In genomic region chr10:23368816-23369640, GRCh38 we compare ENCODE assay signal across 9 cellular contexts. TPM values are rescaled to one million over a fixed set of nuclear protein-coding genes. Genes with fewer than 3 reads are reported as not detected.
DNase-seq lines count a peak whose midpoint lies in the region; ATAC-seq and TF ChIP-seq lines count a peak whose summit lies in the region.
"Had no signal": no experiment of that assay in that cellular context is flagged by ENCODE, and none has a peak within 500 bp of the region (broad histone marks: within the 10 kb centered on the region; RNA-seq: fewer than 3 reads in every experiment).

No MANE protein-coding gene starts in this region.

- ATAC-seq in GM19438 (IDR thresholded peaks at IDR 0.05; ENCODE audit: low read depth, unreplicated experiment) (peak; percentile 68), HG03159 (IDR thresholded peaks at IDR 0.05; ENCODE audit: unreplicated experiment) (peak; percentile 69)

- H3K4me1 Mint-ChIP-seq in activated T-helper 2 cell treated with anti-CD3 and anti-CD28 coated beads, Interferon-gamma antibody, Interleukin-2, Interleukin-4, amounts not matched to agents 10 μg/mL and 5 μg/mL and 100 μg/mL, durations not matched to agents 14 hours and 24 hours and 36 hours (ENCODE audit: low read depth): peaks cover 55% of the 10 kb centered on the region
- peaks cover 17% of the 10 kb centered on the region for H3K4me1 Mint-ChIP-seq in type B pancreatic cell (ENCODE audit: unreplicated experiment)

- peak; percentile 62 for DNase-seq in GM06990 (ENCODE audit: extremely low read depth, insufficient read length)
- DNase-seq in activated T-helper 2 cell treated with anti-CD3 and anti-CD28 coated beads, Interferon-gamma antibody, Interleukin-2, Interleukin-4, amounts not matched to agents 10 μg/mL and 5 μg/mL and 100 μg/mL, durations not matched to agents 14 hours and 24 hours and 36 hours (ENCODE audit: low spot score): peak; percentile 16
- no peak for DNase-seq in RPMI8226
- no peak for DNase-seq in type B pancreatic cell (ENCODE audit: extremely low spot score, unreplicated experiment)
- no peak for DNase-seq in GM03348 (ENCODE audit: low spot score)
- no peak for DNase-seq in hypothalamus (lab: John Stamatoyannopoulos, UW)
- DNase-seq: heart right ventricle had no signal

- intact Hi-C loops in activated T-helper 2 cell treated with anti-CD3 and anti-CD28 coated beads, Interferon-gamma antibody, Interleukin-2, Interleukin-4, amounts not matched to agents 10 μg/mL and 5 μg/mL and 100 μg/mL, durations not matched to agents 14 hours and 24 hours and 36 hours (cut with micrococcal nuclease): loop anchor here (1.0 to 10.0 kb wide), 6 partner anchors 24 to 1096 kb away; partner anchors contain the start of gene MSRB2

- peak overlapping the region; percentile 60 for H3K27ac Mint-ChIP-seq in activated T-helper 2 cell treated with anti-CD3 and anti-CD28 coated beads, Interferon-gamma antibody, Interleukin-2, Interleukin-4, amounts not matched to agents 10 μg/mL and 5 μg/mL and 100 μg/mL, durations not matched to agents 14 hours and 24 hours and 36 hours
- no peak overlapping the region for H3K27ac Mint-ChIP-seq in type B pancreatic cell

- H3K36me3 ChIP-seq in GM06990 (ENCODE audit: control insufficient read depth, insufficient read depth, low read length): no peaks in the 10 kb centered on the region
- H3K36me3 ChIP-seq: heart right ventricle had no signal

- peaks cover 3% of the 10 kb centered on the region for H3K36me3 Mint-ChIP-seq in activated T-helper 2 cell treated with anti-CD3 and anti-CD28 coated beads, Interferon-gamma antibody, Interleukin-2, Interleukin-4, amounts not matched to agents 10 μg/mL and 5 μg/mL and 100 μg/mL, durations not matched to agents 14 hours and 24 hours and 36 hours (ENCODE audit: low read depth)
- no peaks in the 10 kb centered on the region for H3K36me3 Mint-ChIP-seq in type B pancreatic cell

- TF ChIP-seq CTCF in GM06990 (IDR thresholded peaks at IDR 0.05; ENCODE audit: insufficient read depth, low read length, poor library complexity, severe bottlenecking): no peak
- TF ChIP-seq CTCF in type B pancreatic cell (conservative IDR thresholded peaks at IDR 0.05): no peak

- no peak overlapping the region for H3K4me3 ChIP-seq in GM06990 (replicated peaks; ENCODE audit: low read depth, low read length)
- H3K4me3 ChIP-seq: heart right ventricle had no signal

- H3K27me3 Mint-ChIP-seq in activated T-helper 2 cell treated with anti-CD3 and anti-CD28 coated beads, Interferon-gamma antibody, Interleukin-2, Interleukin-4, amounts not matched to agents 10 μg/mL and 5 μg/mL and 100 μg/mL, durations not matched to agents 14 hours and 24 hours and 36 hours (ENCODE audit: low read depth): no peaks in the 10 kb centered on the region
- H3K27me3 Mint-ChIP-seq in type B pancreatic cell: no peaks in the 10 kb centered on the region

- peak overlapping the region; percentile 53 for H3K4me3 Mint-ChIP-seq in activated T-helper 2 cell treated with anti-CD3 and anti-CD28 coated beads, Interferon-gamma antibody, Interleukin-2, Interleukin-4, amounts not matched to agents 10 μg/mL and 5 μg/mL and 100 μg/mL, durations not matched to agents 14 hours and 24 hours and 36 hours (ENCODE audit: low read depth)
- H3K4me3 Mint-ChIP-seq in type B pancreatic cell: no peak overlapping the region

- no peaks in the 10 kb centered on the region for H3K9me3 Mint-ChIP-seq in activated T-helper 2 cell treated with anti-CD3 and anti-CD28 coated beads, Interferon-gamma antibody, Interleukin-2, Interleukin-4, amounts not matched to agents 10 μg/mL and 5 μg/mL and 100 μg/mL, durations not matched to agents 14 hours and 24 hours and 36 hours
- H3K9me3 Mint-ChIP-seq in type B pancreatic cell: no peaks in the 10 kb centered on the region

- no peaks in the 10 kb centered on the region for H3K27me3 ChIP-seq in GM06990 (replicated peaks; ENCODE audit: control insufficient read depth, insufficient read depth, low read length)
- H3K27me3 ChIP-seq: heart right ventricle had no signal

RNA-seq across cellular contexts. Expression of gene C10orf67, which starts 24.4 kb away (rescaled TPM):
- total RNA-seq in activated T-helper 2 cell treated with anti-CD3 and anti-CD28 coated beads, Interferon-gamma antibody, Interleukin-2, Interleukin-4, amounts not matched to agents 10 μg/mL and 5 μg/mL and 100 μg/mL, durations not matched to agents 14 hours and 24 hours and 36 hours: not detected in 2 replicates
- total RNA-seq in type B pancreatic cell (ENCODE audit: low replicate concordance): 0.12 and 0.17 TPM in 2 replicates

Comparison
In these comparisons a context has a peak if more than half of its experiments do, and no peak if none do; other contexts are left out.
1. DNase-seq: peak in GM06990 (single experiment) and activated T-helper 2 cell treated with anti-CD3 and anti-CD28 coated beads, Interferon-gamma antibody, Interleukin-2, Interleukin-4, amounts not matched to agents 10 μg/mL and 5 μg/mL and 100 μg/mL, durations not matched to agents 14 hours and 24 hours and 36 hours (single experiment); none in RPMI8226 (single experiment), type B pancreatic cell (single experiment), GM03348 (single experiment) and hypothalamus (0 of 51).